Comparison of ENCODE assay signal across 8 cellular contexts in genomic region chr12:55738113-55739024, GRCh38. TPM values are rescaled to one million over a fixed set of nuclear protein-coding genes. Genes with fewer than 3 reads are reported as not detected.
DNase-seq lines count a peak whose midpoint lies in the region; ATAC-seq and TF ChIP-seq lines count a peak whose summit lies in the region.

No MANE protein-coding gene starts in this region.

- RAD21 ChIA-PET in HCT116 (lab: Charles Lee; ENCODE audit: low non-redundant PET in 1 of 2, low total read pairs in 2 of 2, uncharacterized antibody in 2 of 2, unreplicated experiment in 2 of 2), result interaction anchor here (0.6 to 1.6 kb wide), 12 partner anchors 9 to 301 kb away, joined by 3 to 11 read pairs (median 4); partner anchors contain the start of genes CD63 (in 1 of the 2), DNAJC14 (in 1 of the 2) and RAB5B (in 1 of the 2)

- 0 to 1% methylated on average over 7 to 14 of the region's 14 CpGs for WGBS in transverse colon (ENCODE audit: low coverage in 1 of 2), 2 donors

- TF ChIP-seq CTCF in HCT116 (IDR thresholded peaks at IDR 0.05 in 2 of 3, conservative IDR thresholded peaks at IDR 0.05 in 1 of 3; ENCODE audit: borderline replicate concordance in 1 of 3, insufficient read depth in 1 of 3, low read depth in 2 of 3, low read length in 2 of 3) (peak; percentile 65 to 93 (median 87)), MM.1S (IDR thresholded peaks at IDR 0.05; ENCODE audit: low read length) (peak; percentile 81), osteoblast (IDR thresholded peaks at IDR 0.05; ENCODE audit: extremely low read depth, low read depth, low read length) (peak; percentile 79), transverse colon (IDR thresholded peaks at IDR 0.05) (peak; percentile 85 to 98 (median 87))

- no TSS peak for BruUV-seq in HCT116 (replicated peaks; lab: Mats Ljungman, UMichigan)

- H3K4me3 Mint-ChIP-seq in activated naive CD4-positive, alpha-beta T cell treated with anti-CD3 and anti-CD28 coated beads, Interleukin-2, amount 50 U/mL, for 24 hours, result peak overlapping the region; percentile 91

- POLR2A ChIA-PET in HCT116 (lab: Charles Lee), result interaction anchor here (0.6 to 3.8 kb wide), 13 partner anchors 9 to 451 kb away, joined by 3 to 24 read pairs (median 4); partner anchors contain the start of genes CD63, DNAJC14, ESYT1 and ORMDL2

- no peaks in the 10 kb centered on the region for H3K9me2 ChIP-seq in HCT116 (ENCODE audit: insufficient read depth)
- no peaks in the 10 kb centered on the region for H3K9me2 ChIP-seq in MM.1S (replicated peaks; ENCODE audit: insufficient read depth, low read length)

- TF ChIP-seq RAD21 in HCT116 (IDR thresholded peaks at IDR 0.05; ENCODE audit: low read depth), result peak; percentile 95

- H2AFZ ChIP-seq in HCT116 (ENCODE audit: low read depth, low read length, poor library complexity, severe bottlenecking) (peak overlapping the region; percentile 99), MM.1S (ENCODE audit: low read length) (peak overlapping the region; percentile 93), osteoblast (ENCODE audit: low read length) (peak overlapping the region; percentile 92)

- H3K4me3 ChIP-seq in HCT116 (replicated peaks in 1 of 2; ENCODE audit: low read depth in 1 of 2, low read length in 2 of 2), result peak overlapping the region; percentile 63 to 64
- H3K4me3 ChIP-seq in MM.1S (ENCODE audit: low read length), result peak overlapping the region; percentile 90
- peak overlapping the region; percentile 57 for H3K4me3 ChIP-seq in SJCRH30
- peak overlapping the region; percentile 81 for H3K4me3 ChIP-seq in osteoblast (ENCODE audit: insufficient read depth, low read length)
- peak overlapping the region; percentile 34 to 62 (median 40) for H3K4me3 ChIP-seq in transverse colon

- H3K9me3 ChIP-seq in HCT116 (ENCODE audit: control insufficient read depth in 1 of 2, insufficient read depth in 1 of 2, low read depth in 1 of 2, low read length in 2 of 2) (no peaks in the 10 kb centered on the region), MM.1S (replicated peaks; ENCODE audit: insufficient read depth, low read length) (no peaks in the 10 kb centered on the region), SJCRH30 (replicated peaks) (no peaks in the 10 kb centered on the region), osteoblast (ENCODE audit: low read depth, low read length) (no peaks in the 10 kb centered on the region), transverse colon (no peaks in the 10 kb centered on the region)

- H3K9ac ChIP-seq in HCT116 (ENCODE audit: low read length) (peak overlapping the region; percentile 57), MM.1S (ENCODE audit: low read length) (peak overlapping the region; percentile 73)

- peak; percentile 37 for TF ChIP-seq POLR2A in HCT116 (IDR thresholded peaks at IDR 0.05; ENCODE audit: borderline replicate concordance, extremely low read depth, insufficient read depth, insufficient read length)
- no peak for TF ChIP-seq POLR2A in transverse colon (IDR thresholded peaks at IDR 0.05)

- CTCF ChIA-PET in HCT116 (lab: Charles Lee), result interaction anchor here (0.7 to 3.6 kb wide), 47 partner anchors 9 to 989 kb away, joined by 3 to 49 read pairs (median 6); partner anchors contain the start of genes CD63, DNAJC14, ERBB3 and ORMDL2

- peak; percentile 79 for ATAC-seq in HCT116

- DNase-seq in GM03348 (ENCODE audit: low spot score) (peak; percentile 79), HCT116 (ENCODE audit: low read depth, low spot score) (peak; percentile 82), MM.1S (peak; percentile 91), SJCRH30 (peak; percentile 88 to 93), head of caudate nucleus (peak; percentile 71 to 97 (median 88)), osteoblast (ENCODE audit: insufficient read length, low spot score, missing footprints) (no peak), transverse colon (peak; percentile 84)

- H3K4me1 ChIP-seq in HCT116 (ENCODE audit: control insufficient read depth in 1 of 2, insufficient read depth in 2 of 2, low read length in 2 of 2) (peaks cover 14 to 44% of the 10 kb centered on the region in 2 experiments), MM.1S (ENCODE audit: low read length) (peaks cover 12% of the 10 kb centered on the region), SJCRH30 (peaks cover 10% of the 10 kb centered on the region; the same call in 1 of the 2 replicates), osteoblast (ENCODE audit: insufficient read depth, low read length) (peaks cover 17% of the 10 kb centered on the region), transverse colon (peaks cover 7 to 26% (median 22%) of the 10 kb centered on the region in 4 donors)

- H3K36me3 Mint-ChIP-seq in activated naive CD4-positive, alpha-beta T cell treated with anti-CD3 and anti-CD28 coated beads, Interleukin-2, amount 50 U/mL, for 24 hours, result no peaks in the 10 kb centered on the region

- peaks cover 8% of the 10 kb centered on the region; the same call in 1 of the 2 replicates for H3F3A ChIP-seq in MM.1S (ENCODE audit: insufficient read depth, low read length)

- no peak for TF ChIP-seq EP300 in transverse colon (IDR thresholded peaks at IDR 0.05; ENCODE audit: low read depth)

- H3K27ac ChIP-seq in HCT116 (ENCODE audit: low read depth, low read length) (peak overlapping the region; percentile 46), MM.1S (ENCODE audit: low read length) (peak overlapping the region; percentile 64; the same call in 1 of the 2 replicates), SJCRH30 (peak overlapping the region; percentile 54), osteoblast (ENCODE audit: low read depth, low read length) (peak overlapping the region; percentile 60), transverse colon (peak overlapping the region; percentile 72 to 91 (median 83))

- H3K4me1 Mint-ChIP-seq in activated naive CD4-positive, alpha-beta T cell treated with anti-CD3 and anti-CD28 coated beads, Interleukin-2, amount 50 U/mL, for 24 hours, result peaks cover 37% of the 10 kb centered on the region

- H3K27me3 ChIP-seq in HCT116 (ENCODE audit: insufficient read depth, low read length) (no peaks in the 10 kb centered on the region), MM.1S (replicated peaks; ENCODE audit: insufficient read depth, low read length) (0 out of 2 replicates have a peak, but pooled peaks cover 4% of the 10 kb centered on the region), SJCRH30 (no peaks in the 10 kb centered on the region), osteoblast (ENCODE audit: insufficient read depth, low read length) (no peaks in the 10 kb centered on the region), transverse colon (peaks cover 7% of the 10 kb centered on the region)

- H3K27ac Mint-ChIP-seq in activated naive CD4-positive, alpha-beta T cell treated with anti-CD3 and anti-CD28 coated beads, Interleukin-2, amount 50 U/mL, for 24 hours, result peak overlapping the region; percentile 91

- H3K27me3 Mint-ChIP-seq in activated naive CD4-positive, alpha-beta T cell treated with anti-CD3 and anti-CD28 coated beads, Interleukin-2, amount 50 U/mL, for 24 hours, result no peaks in the 10 kb centered on the region

- intact Hi-C loops in HCT116 (cut with micrococcal nuclease) (loop anchor here (1.0 to 10.0 kb wide), 5 partner anchors 58 to 376 kb away; partner anchors contain the start of genes PYM1, RPL41, RPS26 and ZC3H10), head of caudate nucleus (cut with DNase I) (loop anchor here (5.0 kb wide), 2 partner anchors 59 to 204 kb away; no protein-coding TSS in a partner anchor), transverse colon (cut with DNase I; ENCODE audit: low total_unique reads) (loop anchor here (2.0 kb wide), 1 partner anchor 202 kb away; no protein-coding TSS in a partner anchor)

- no peaks in the 10 kb centered on the region for H4K20me1 ChIP-seq in HCT116 (ENCODE audit: insufficient read depth)
- no peaks in the 10 kb centered on the region for H4K20me1 ChIP-seq in MM.1S (ENCODE audit: insufficient read depth, low read length)
- no peaks in the 10 kb centered on the region for H4K20me1 ChIP-seq in osteoblast (ENCODE audit: insufficient read depth, low read length)

- in situ Hi-C loops in transverse colon (cut with MboI; ENCODE audit: low pct_ligation_motif_present in 1 of 4, low pct_unique_long_range_greater_than_20kb in 1 of 4, low sequenced_read_pairs in 3 of 4), result loop anchor here in 2 of 4 donors (10.0 kb wide), 2 partner anchors 76 to 196 kb away; partner anchors contain the start of genes DGKA (in 1 of the 2), ORMDL2 (in 1 of the 2) and SARNP (in 1 of the 2)

- peak overlapping the region; percentile 88 for H3K4me2 ChIP-seq in HCT116 (ENCODE audit: low read length)
- H3K4me2 ChIP-seq in MM.1S (ENCODE audit: low read depth, low read length), result peak overlapping the region; percentile 89
- H3K4me2 ChIP-seq in osteoblast (ENCODE audit: insufficient read depth, low read length), result peak overlapping the region; percentile 96

- H3K9me3 Mint-ChIP-seq in activated naive CD4-positive, alpha-beta T cell treated with anti-CD3 and anti-CD28 coated beads, Interleukin-2, amount 50 U/mL, for 24 hours, result no peaks in the 10 kb centered on the region

- H3K36me3 ChIP-seq in HCT116 (ENCODE audit: control insufficient read depth in 1 of 2, insufficient read depth in 2 of 2, low read length in 2 of 2) (no peaks in the 10 kb centered on the region), MM.1S (replicated peaks; ENCODE audit: insufficient read depth, low read length) (no peaks in the 10 kb centered on the region), SJCRH30 (no peaks in the 10 kb centered on the region), osteoblast (ENCODE audit: insufficient read depth, low read length) (no peaks in the 10 kb centered on the region), transverse colon (no peaks in the 10 kb centered on the region)

- H3K79me2 ChIP-seq in HCT116 (ENCODE audit: insufficient read depth, low read length) (no peaks in the 10 kb centered on the region), MM.1S (ENCODE audit: low read length) (no peaks in the 10 kb centered on the region), osteoblast (ENCODE audit: insufficient read depth, low read length) (no peaks in the 10 kb centered on the region)

RNA-seq across cellular contexts. Expression of gene GDF11, which starts 4.6 kb away (rescaled TPM):
- total RNA-seq in HCT116 (2021; ENCODE audit: unreplicated experiment), result 5.3 TPM
- 5.1 and 6.5 TPM in 2 replicates for polyA plus RNA-seq in HCT116 (2012)
- total RNA-seq in SJCRH30 (2014; rRNA removed; shearing (Covaris generic)), result 9.1 and 10.5 TPM in 2 replicates
- 4.1 and 4.3 TPM in 2 replicates for total RNA-seq in osteoblast
- 1 to 10 TPM in 1 of 4 donors, under 1 TPM in 3; 0.37 to 1.7 (median 0.60) TPM for total RNA-seq in transverse colon

RNA-seq across cellular contexts. Expression of gene CD63, which starts 9.6 kb away (rescaled TPM):
- 355 TPM for total RNA-seq in HCT116 (2021; ENCODE audit: unreplicated experiment)
- 349 and 393 TPM in 2 replicates for polyA plus RNA-seq in HCT116 (2012)
- 598 and 676 TPM in 2 replicates for total RNA-seq in SJCRH30 (2014; rRNA removed; shearing (Covaris generic))
- 3,072 and 3,128 TPM in 2 replicates for total RNA-seq in osteoblast
- 100 to 1,000 TPM; 427 to 723 (median 581) TPM for total RNA-seq in transverse colon

RNA-seq across cellular contexts. Expression of gene RDH5, which starts 18.2 kb away (rescaled TPM):
- total RNA-seq in HCT116 (2021; ENCODE audit: unreplicated experiment) (6.2 TPM), osteoblast (27.7 and 32.2 TPM in 2 replicates), transverse colon (10 to 100 TPM; 16.5 to 74.4 (median 58.3) TPM)
- polyA plus RNA-seq in HCT116 (2012), result 3.2 and 3.3 TPM in 2 replicates
- 2.0 and 2.5 TPM in 2 replicates for total RNA-seq in SJCRH30 (2014; rRNA removed; shearing (Covaris generic))

RNA-seq across cellular contexts. Expression of gene BLOC1S1, which starts 22.5 kb away (rescaled TPM):
- total RNA-seq in HCT116 (2021; ENCODE audit: unreplicated experiment), result 85.5 TPM
- 137 and 151 TPM in 2 replicates for polyA plus RNA-seq in HCT116 (2012)
- 66.7 and 76.2 TPM in 2 replicates for total RNA-seq in SJCRH30 (2014; rRNA removed; shearing (Covaris generic))
- total RNA-seq in osteoblast, result 46.0 and 59.4 TPM in 2 replicates
- 100 to 1,000 TPM; 158 to 494 (median 381) TPM for total RNA-seq in transverse colon

RNA-seq across cellular contexts. Expression of gene ITGA7, which starts 30.7 kb away (rescaled TPM):
- 17.8 TPM for total RNA-seq in HCT116 (2021; ENCODE audit: unreplicated experiment)
- 14.7 and 15.0 TPM in 2 replicates for polyA plus RNA-seq in HCT116 (2012)
- 21.8 and 27.1 TPM in 2 replicates for total RNA-seq in SJCRH30 (2014; rRNA removed; shearing (Covaris generic))
- total RNA-seq in osteoblast, result 22.4 and 24.8 TPM in 2 replicates
- 100 to 1,000 TPM in 1 of 4 donors, 10 to 100 TPM in 3; 14.4 to 125 (median 23.6) TPM for total RNA-seq in transverse colon

Comparison
In these comparisons a context has a peak if more than half of its experiments do, and no peak if none do; other contexts are left out.
1. H3K4me3 ChIP-seq: peak in every context shown above with its lines; median percentile 90 in MM.1S; 81 in osteoblast; 64 in HCT116; 57 in SJCRH30; 40 in transverse colon.